Comparison of ENCODE assay signal across 8 cellular contexts in the genomic region with DNA sequence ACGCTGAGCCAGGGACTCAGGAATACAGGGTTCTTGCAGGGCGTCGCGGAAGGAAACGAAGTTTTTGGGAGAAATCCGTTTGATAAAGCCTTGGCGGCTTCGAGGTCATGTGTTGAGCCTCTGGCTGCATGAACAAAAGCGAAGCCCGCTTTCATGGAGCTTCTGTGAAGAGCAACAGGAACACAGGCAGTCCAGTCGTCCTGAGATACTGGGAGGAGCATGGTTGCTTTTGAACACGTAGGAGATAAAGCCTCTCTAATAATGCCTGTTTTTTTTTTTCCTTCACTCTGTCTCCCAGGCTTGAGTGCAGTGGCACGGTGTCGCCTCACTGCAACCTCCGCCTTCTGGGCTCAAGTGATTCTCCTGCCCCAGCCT. TPM values are rescaled to one million over a fixed set of nuclear protein-coding genes. Genes with fewer than 3 reads are reported as not detected.
A peak's percentile ranks its signal among the peaks of the same experiment; 100 is the strongest.
DNase-seq lines count a peak whose midpoint lies in the region; ATAC-seq and TF ChIP-seq lines count a peak whose summit lies in the region.

No MANE protein-coding gene starts in this region.

- CTCF ChIA-PET in PC-9 (lab: Charles Lee), result interaction anchor here (0.7 kb wide), 2 partner anchors 236 to 467 kb away, joined by 3 read pairs; no protein-coding TSS in a partner anchor

- intact Hi-C loops in activated CD4-positive, alpha-beta T cell treated with anti-CD3 and anti-CD28 coated beads, Interleukin-2, amount 10 ng/mL, durations not matched to agents 24 days and 14 days (cut with micrococcal nuclease), result loop anchor here (2.0 kb wide), 1 partner anchor 54 kb away; no protein-coding TSS in a partner anchor
- intact Hi-C loops in PC-9 (cut with micrococcal nuclease; ENCODE audit: unreplicated experiment), result no loop called here

- in situ Hi-C loops in KBM-7 (cut with MboI; ENCODE audit: low pct_unique_long_range_greater_than_20kb, low sequenced_read_pairs), result no loop called here

- no peaks in the 10 kb centered on the region for H4K20me1 ChIP-seq in PC-9 (ENCODE audit: insufficient read depth)

- BruUV-seq in PC-9 (replicated peaks; lab: Mats Ljungman, UMichigan), result no TSS peak

- POLR2A ChIA-PET in PC-9 (lab: Charles Lee; ENCODE audit: unreplicated experiment), result interaction anchor here (0.7 kb wide), 1 partner anchor 507 kb away, joined by 3 read pairs; no protein-coding TSS in a partner anchor

- H3K36me3 Mint-ChIP-seq in activated CD4-positive, alpha-beta T cell treated with anti-CD3 and anti-CD28 coated beads, Interleukin-2, amount 10 ng/mL, durations not matched to agents 24 days and 14 days (ENCODE audit: low read depth), result peaks cover 34% of the 10 kb centered on the region

- no peak overlapping the region for H3K27ac ChIP-seq in PC-9

- peaks cover 19% of the 10 kb centered on the region for H3K9me3 Mint-ChIP-seq in activated CD4-positive, alpha-beta T cell treated with anti-CD3 and anti-CD28 coated beads, Interleukin-2, amount 10 ng/mL, durations not matched to agents 24 days and 14 days

- H3K36me3 ChIP-seq in PC-9 (ENCODE audit: low read depth) (no peaks in the 10 kb centered on the region), neuron (ENCODE audit: insufficient read depth, low read length) (peaks cover 27% of the 10 kb centered on the region)

- peak overlapping the region; percentile 99 for H3K4me2 ChIP-seq in PC-9

- no peaks in the 10 kb centered on the region for H3K4me1 ChIP-seq in PC-9 (replicated peaks; ENCODE audit: insufficient read depth)
- peaks cover 9% of the 10 kb centered on the region for H3K4me1 ChIP-seq in neuron (ENCODE audit: insufficient read depth, low read length)

- H3K4me3 ChIP-seq in PC-9 (peak overlapping the region; percentile 66), epithelial cell of proximal tubule (ENCODE audit: low read depth, low read length) (peak overlapping the region; percentile 73), neuron (ENCODE audit: low read length) (peak overlapping the region; percentile 73)

- H3K9me3 ChIP-seq in PC-9 (ENCODE audit: insufficient read depth, low read depth) (peaks cover 27% of the 10 kb centered on the region), neuron (ENCODE audit: low read length) (peaks cover 35% of the 10 kb centered on the region)

- no peak for ATAC-seq in GM21528 (IDR thresholded peaks at IDR 0.05; ENCODE audit: low FRiP score, unreplicated experiment)

- H3K27ac Mint-ChIP-seq in activated CD4-positive, alpha-beta T cell treated with anti-CD3 and anti-CD28 coated beads, Interleukin-2, amount 10 ng/mL, durations not matched to agents 24 days and 14 days, result peak overlapping the region; percentile 77

- H3K79me2 ChIP-seq in PC-9 (ENCODE audit: low read depth), result no peaks in the 10 kb centered on the region

- H3F3A ChIP-seq in PC-9 (ENCODE audit: insufficient read depth, low read depth), result no peaks in the 10 kb centered on the region

- H3K27me3 Mint-ChIP-seq in activated CD4-positive, alpha-beta T cell treated with anti-CD3 and anti-CD28 coated beads, Interleukin-2, amount 10 ng/mL, durations not matched to agents 24 days and 14 days, result peaks cover 12% of the 10 kb centered on the region

- no peak for TF ChIP-seq CTCF in PC-9 (conservative IDR thresholded peaks at IDR 0.05)
- TF ChIP-seq CTCF in epithelial cell of proximal tubule (conservative IDR thresholded peaks at IDR 0.05; ENCODE audit: low read depth, low read length), result no peak

- no peak for DNase-seq in activated CD4-positive, alpha-beta T cell treated with anti-CD3 and anti-CD28 coated beads, Interleukin-2, amount 10 ng/mL, durations not matched to agents 24 days and 14 days
- DNase-seq in activated CD4-positive, alpha-beta T cell treated with anti-CD3 and anti-CD28 coated beads, Interleukin-2, amount 50 U/mL, for 1 hour, result no peak
- no peak for DNase-seq in PC-9
- DNase-seq in epithelial cell of proximal tubule (ENCODE audit: low read depth), result no peak
- no peak for DNase-seq in KBM-7
- DNase-seq in activated CD4-positive, alpha-beta T cell treated with anti-CD3 and anti-CD28 coated beads for 4 hours, result no peak

- H3K27me3 ChIP-seq in PC-9 (ENCODE audit: insufficient read depth, low read depth) (peaks cover 26% of the 10 kb centered on the region; the same call in 1 of the 2 replicates), neuron (ENCODE audit: insufficient read depth, low read length) (peaks cover 2% of the 10 kb centered on the region)

- no peaks in the 10 kb centered on the region for H3K9me2 ChIP-seq in PC-9 (ENCODE audit: insufficient read depth)

- peaks cover 6% of the 10 kb centered on the region for H3K4me1 Mint-ChIP-seq in activated CD4-positive, alpha-beta T cell treated with anti-CD3 and anti-CD28 coated beads, Interleukin-2, amount 10 ng/mL, durations not matched to agents 24 days and 14 days

- peak overlapping the region; percentile 88 for H2AFZ ChIP-seq in PC-9
- H2AFZ ChIP-seq in neuron (ENCODE audit: low read depth, low read length), result peak overlapping the region; percentile 96

- H3K4me3 Mint-ChIP-seq in activated CD4-positive, alpha-beta T cell treated with anti-CD3 and anti-CD28 coated beads, Interleukin-2, amount 10 ng/mL, durations not matched to agents 24 days and 14 days, result peak overlapping the region; percentile 91

RNA-seq across cellular contexts. Expression of a gene that starts 0.5 kb away (rescaled TPM):
- total RNA-seq in activated CD4-positive, alpha-beta T cell treated with anti-CD3 and anti-CD28 coated beads, Interleukin-2, amount 10 ng/mL, durations not matched to agents 24 days and 14 days, result 14.9 and 15.2 TPM in 2 replicates
- total RNA-seq in PC-9 (2021), result 9.8 and 16.8 TPM in 2 replicates
- total RNA-seq in epithelial cell of proximal tubule, result 25.8 and 32.1 TPM in 2 replicates

RNA-seq across cellular contexts. Expression of a gene that starts 42.9 kb away (rescaled TPM):
- 7.1 and 9.2 TPM in 2 replicates for total RNA-seq in activated CD4-positive, alpha-beta T cell treated with anti-CD3 and anti-CD28 coated beads, Interleukin-2, amount 10 ng/mL, durations not matched to agents 24 days and 14 days
- total RNA-seq in PC-9 (2021) (2.1 and 3.7 TPM in 2 replicates), epithelial cell of proximal tubule (4.2 and 5.0 TPM in 2 replicates)
